ENCODE assay signal across 29 cellular contexts in genomic region chr5:131150408-131150807, GRCh38.
"Had no signal": no experiment of that assay in that cellular context is flagged by ENCODE, and none has a peak within 500 bp of the region (broad histone marks: within the 10 kb centered on the region; RNA-seq: fewer than 3 reads in every experiment).

No MANE protein-coding gene starts in this region.

- H3K4me1 ChIP-seq: esophagus squamous epithelium, heart right ventricle, left lung, pancreas, suprapubic skin, transverse colon, upper lobe of right lung, uterus had no signal

- H3K4me2 ChIP-seq: smooth muscle cell had no signal

- H3K27ac ChIP-seq: esophagus squamous epithelium, heart right ventricle, left lung, neutrophil, pancreas, suprapubic skin, transverse colon, upper lobe of right lung, uterus had no signal

- H3K4me3 Mint-ChIP-seq: effector memory CD8-positive, alpha-beta T cell; mesothelial cell of epicardium; naive B cell; natural killer cell treated with Interleukin-12 subunit alpha and Interleukin-12 subunit beta and Interleukin-15 and Interleukin-18, amount 100 ng/mL, for 72 hours; neural crest cell; stimulated activated effector memory CD8-positive, alpha-beta T cell treated with anti-CD3 and anti-CD28 coated beads, Interleukin-12 subunit alpha, Interleukin-12 subunit beta, amount 100 ng/mL, for 72 hours; stimulated activated naive CD8-positive, alpha-beta T cell treated with anti-CD3 and anti-CD28 coated beads, Interleukin-15, Interleukin-2, amounts not matched to agents 100 ng/mL and 50 ng/mL, for 24 hours had no signal

- ATAC-seq: effector memory CD8-positive, alpha-beta T cell; heart right ventricle; left cardiac atrium; left lung; mucosa of descending colon; pancreas; sciatic nerve; stimulated activated effector memory CD8-positive, alpha-beta T cell treated with anti-CD3 and anti-CD28 coated beads, Interleukin-12 subunit alpha, Interleukin-12 subunit beta, amount 100 ng/mL, for 72 hours; upper lobe of right lung had no signal

- H3K27me3 ChIP-seq: esophagus squamous epithelium, heart right ventricle, left lung, neutrophil, pancreas, suprapubic skin, transverse colon, upper lobe of right lung, uterus had no signal

- H3K4me3 ChIP-seq: esophagus squamous epithelium, heart right ventricle, left lung, mucosa of descending colon, pancreas, smooth muscle cell, suprapubic skin, transverse colon, upper lobe of right lung, uterus had no signal

- H3K9me3 ChIP-seq: esophagus squamous epithelium, heart right ventricle, left lung, mucosa of descending colon, neutrophil, pancreas, suprapubic skin, transverse colon, upper lobe of right lung, uterus had no signal

- H3K36me3 ChIP-seq: esophagus squamous epithelium, heart right ventricle, left lung, neutrophil, pancreas, suprapubic skin, transverse colon, upper lobe of right lung, uterus had no signal

- H3K4me1 Mint-ChIP-seq: neural crest cell; stimulated activated effector memory CD8-positive, alpha-beta T cell treated with anti-CD3 and anti-CD28 coated beads, Interleukin-12 subunit alpha, Interleukin-12 subunit beta, amount 100 ng/mL, for 72 hours had no signal

- DNase-seq: cortex of kidney; effector memory CD8-positive, alpha-beta T cell; erythroblast; esophagus squamous epithelium; foreskin melanocyte; glutamatergic neuron; heart right ventricle; hippocampal formation; left cardiac atrium; left lung; mesenchymal stem cell; mucosa of descending colon; naive B cell; pancreas; stimulated activated CD4-positive, alpha-beta T cell treated with anti-CD3 and anti-CD28 coated beads, Interleukin-12 subunit alpha, Interleukin-12 subunit beta, amount 100 ng/mL, for 4 hours; stimulated activated CD4-positive, alpha-beta T cell treated with anti-CD3 and anti-CD28 coated beads, Interleukin-1b, Interleukin-23, amount 100 ng/mL, for 48 hours; stimulated activated CD4-positive, alpha-beta T cell treated with anti-CD3 and anti-CD28 coated beads, Interleukin-4, amount 100 ng/mL, for 1 hour; transverse colon; upper lobe of right lung; uterus had no signal

- H3K9me3 Mint-ChIP-seq: effector memory CD8-positive, alpha-beta T cell; mesothelial cell of epicardium; naive B cell; natural killer cell treated with Interleukin-12 subunit alpha and Interleukin-12 subunit beta and Interleukin-15 and Interleukin-18, amount 100 ng/mL, for 72 hours; neural crest cell; stimulated activated effector memory CD8-positive, alpha-beta T cell treated with anti-CD3 and anti-CD28 coated beads, Interleukin-12 subunit alpha, Interleukin-12 subunit beta, amount 100 ng/mL, for 72 hours; stimulated activated naive CD8-positive, alpha-beta T cell treated with anti-CD3 and anti-CD28 coated beads, Interleukin-15, Interleukin-2, amounts not matched to agents 100 ng/mL and 50 ng/mL, for 24 hours had no signal

- H3K36me3 Mint-ChIP-seq: mesothelial cell of epicardium; naive B cell; natural killer cell treated with Interleukin-12 subunit alpha and Interleukin-12 subunit beta and Interleukin-15 and Interleukin-18, amount 100 ng/mL, for 72 hours; stimulated activated effector memory CD8-positive, alpha-beta T cell treated with anti-CD3 and anti-CD28 coated beads, Interleukin-12 subunit alpha, Interleukin-12 subunit beta, amount 100 ng/mL, for 72 hours had no signal

- H3K27me3 Mint-ChIP-seq: effector memory CD8-positive, alpha-beta T cell; naive B cell; natural killer cell treated with Interleukin-12 subunit alpha and Interleukin-12 subunit beta and Interleukin-15 and Interleukin-18, amount 100 ng/mL, for 72 hours; stimulated activated naive CD8-positive, alpha-beta T cell treated with anti-CD3 and anti-CD28 coated beads, Interleukin-15, Interleukin-2, amounts not matched to agents 100 ng/mL and 50 ng/mL, for 24 hours had no signal

- H3K27ac Mint-ChIP-seq: effector memory CD8-positive, alpha-beta T cell; mesothelial cell of epicardium; natural killer cell treated with Interleukin-12 subunit alpha and Interleukin-12 subunit beta and Interleukin-15 and Interleukin-18, amount 100 ng/mL, for 72 hours; stimulated activated effector memory CD8-positive, alpha-beta T cell treated with anti-CD3 and anti-CD28 coated beads, Interleukin-12 subunit alpha, Interleukin-12 subunit beta, amount 100 ng/mL, for 72 hours; stimulated activated naive CD8-positive, alpha-beta T cell treated with anti-CD3 and anti-CD28 coated beads, Interleukin-15, Interleukin-2, amounts not matched to agents 100 ng/mL and 50 ng/mL, for 24 hours had no signal
